Comparison of ENCODE assay signal across 8 cellular contexts in genomic region chrX:24149346-24150050, GRCh38. TPM values are rescaled to one million over a fixed set of nuclear protein-coding genes. Genes with fewer than 3 reads are reported as not detected.
DNase-seq lines count a peak whose midpoint lies in the region; ATAC-seq, FAIRE-seq and TF ChIP-seq lines count a peak whose summit lies in the region.

TSS of gene ZFX (plus strand) at chrX:24149729. CDS start at chrX:24172743, 23,014 bp downstream.

- H3K27me3 ChIP-seq in HL-60 (ENCODE audit: insufficient read depth, poor library complexity, severe bottlenecking), result no peaks in the 10 kb centered on the region
- H3K27me3 ChIP-seq in GM12878 (replicated peaks in 1 of 2; ENCODE audit: control insufficient read depth in 2 of 2, insufficient read depth in 2 of 2, low read length in 1 of 2), result no peaks in the 10 kb centered on the region
- H3K27me3 ChIP-seq in iPS-15b (ENCODE audit: control insufficient read depth, insufficient read depth, low read length), result no peaks in the 10 kb centered on the region
- H3K27me3 ChIP-seq in skeletal muscle satellite cell (ENCODE audit: control insufficient read depth, insufficient read depth, low read length), result no peaks in the 10 kb centered on the region

- CTCF ChIA-PET in GM12878 (lab: Yijun Ruan, JAX), result interaction anchor here (1.0 to 1.3 kb wide), 2 partner anchors 93 to 94 kb away, joined by 3 read pairs; partner anchors contain the start of gene EIF2S3

- TF ChIP-seq POLR2A in GM12878 (IDR thresholded peaks at IDR 0.05; ENCODE audit: low read depth, low read length), result peak; percentile 70

- ATAC-seq in GM19468 (IDR thresholded peaks at IDR 0.05; ENCODE audit: extremely low read depth, unreplicated experiment) (peak; percentile 9), GM12878 (peak; percentile 59)

- POLR2A ChIA-PET in GM12878 (lab: Charles Lee), result interaction anchor here (0.6 to 1.4 kb wide), 3 partner anchors 96 to 1955 kb away, joined by 3 to 5 read pairs (median 4); no protein-coding TSS in a partner anchor

- H3K9me3 ChIP-seq in GM12878 (replicated peaks; ENCODE audit: control insufficient read depth, insufficient read depth, low read length) (no peaks in the 10 kb centered on the region), iPS-15b (ENCODE audit: control insufficient read depth, insufficient read depth, low read length) (no peaks in the 10 kb centered on the region), skeletal muscle satellite cell (replicated peaks; ENCODE audit: low read length) (no peaks in the 10 kb centered on the region)

- H3K4me3 ChIP-seq in HL-60 (replicated peaks; ENCODE audit: insufficient read depth, low read length), result peak within 1 kb of the TSS; percentile 62
- H3K4me3 ChIP-seq in GM12878, result peak within 1 kb of the TSS; percentile 88
- peak within 1 kb of the TSS; percentile 87 for H3K4me3 ChIP-seq in iPS-15b (ENCODE audit: low read depth, low read length)
- peak within 1 kb of the TSS; percentile 97 for H3K4me3 ChIP-seq in skeletal muscle satellite cell (ENCODE audit: low read length)

- H2AFZ ChIP-seq in GM12878 (ENCODE audit: control insufficient read depth, low read depth, low read length), result peak within 1 kb of the TSS; percentile 63

- peak; percentile 60 for DNase-seq in Caki2 (ENCODE audit: low read depth)
- peak in 1 of 2 experiments; percentile 81 for DNase-seq in HL-60 (ENCODE audit: low read depth in 1 of 2, low spot score in 1 of 2)
- DNase-seq in T-helper 9 cell, result peak; percentile 58
- DNase-seq in GM12878 (ENCODE audit: low read depth, low spot score), result no peak
- DNase-seq in DMS114 treated with DMSO at 0.1 percent for 48 hours (lab: John Stamatoyannopoulos, UW; ENCODE audit: unreplicated experiment), result no peak

- FAIRE-seq in GM12878 (lab: Jason Lieb, UNC), result no peak

- H3K4me2 ChIP-seq in GM12878 (ENCODE audit: control insufficient read depth, insufficient read depth) (peak within 1 kb of the TSS; percentile 82), skeletal muscle satellite cell (ENCODE audit: low read length) (peak within 1 kb of the TSS; percentile 99)

- intact Hi-C loops in GM12878 (cut with micrococcal nuclease; ENCODE audit: unreplicated experiment), result loop anchor here (1.0 to 5.0 kb wide), 3 partner anchors 19 to 95 kb away; partner anchors contain the start of gene EIF2S3

- peaks cover 48% of the 10 kb centered on the region for H3K79me2 ChIP-seq in GM12878 (ENCODE audit: control insufficient read depth, insufficient read depth, low read length)

- H3K27ac ChIP-seq in HL-60 (replicated peaks) (peak within 1 kb of the TSS; percentile 91), GM12878 (ENCODE audit: control insufficient read depth, insufficient read depth) (peak within 1 kb of the TSS; percentile 80)

- H3K9ac ChIP-seq in GM12878 (ENCODE audit: control insufficient read depth, insufficient read depth, low read length) (peak within 1 kb of the TSS; percentile 91), iPS-15b (ENCODE audit: low read depth, low read length) (peak within 1 kb of the TSS; percentile 91), skeletal muscle satellite cell (ENCODE audit: low read depth, low read length) (peak within 1 kb of the TSS; percentile 99)

- H3K36me3 ChIP-seq in GM12878 (ENCODE audit: control insufficient read depth in 2 of 2, insufficient read depth in 2 of 2, low read length in 1 of 2) (0 out of 4 replicates have a peak, but pooled peaks cover 0 to 4% of the 10 kb centered on the region in 2 experiments), iPS-15b (ENCODE audit: control insufficient read depth, insufficient read depth, low read length) (no peaks in the 10 kb centered on the region), skeletal muscle satellite cell (ENCODE audit: insufficient read depth, low read length) (peaks cover 18% of the 10 kb centered on the region)

- in situ Hi-C loops in Caki2 (cut with HindIII; ENCODE audit: low pct_unique_long_range_greater_than_20kb, low sequenced_read_pairs) (no loop called here), GM12878 (cut with MboI) (loop anchor here (5.0 kb wide), 1 partner anchor 72 kb away; no protein-coding TSS in a partner anchor)

- no peak for TF ChIP-seq CTCF in HL-60 (IDR thresholded peaks at IDR 0.05; ENCODE audit: insufficient read depth, low read length)
- no peak for TF ChIP-seq CTCF in GM12878 (IDR thresholded peaks at IDR 0.05 in 2 of 3, conservative IDR thresholded peaks at IDR 0.05 in 1 of 3; ENCODE audit: control insufficient read depth in 2 of 3, extremely low read depth in 1 of 3, insufficient read depth in 1 of 3, low read depth in 3 of 3, low read length in 3 of 3)

- TF ChIP-seq RAD21 in GM12878 (IDR thresholded peaks at IDR 0.05; ENCODE audit: insufficient read depth, low read depth, low read length), result no peak

- SMC1A ChIA-PET in GM12878 (lab: Charles Lee; ENCODE audit: uncharacterized antibody, unreplicated experiment), result no interaction called here

- RAD21 ChIA-PET in GM12878 (lab: Charles Lee; ENCODE audit: unreplicated experiment), result interaction anchor here (0.6 to 3.0 kb wide), 2 partner anchors 93 to 367 kb away, joined by 3 to 10 read pairs; partner anchors contain the start of gene SAT1

- WGBS in GM12878 (ENCODE audit: insufficient coverage, insufficient replicate concordance, low lambda C conversion rate, missing lambda C conversion rate), result 0% methylated on average over 47 of the region's 105 CpGs

- no peaks in the 10 kb centered on the region for H4K20me1 ChIP-seq in GM12878 (ENCODE audit: control insufficient read depth, insufficient read depth)

- no peak for TF ChIP-seq EP300 in GM12878 (IDR thresholded peaks at IDR 0.05; ENCODE audit: borderline replicate concordance in 1 of 2, control insufficient read depth in 1 of 2, low read depth in 2 of 2, low read length in 2 of 2)

- H3K4me1 ChIP-seq in GM12878 (ENCODE audit: control insufficient read depth, insufficient read depth, low read length) (peaks cover 22% of the 10 kb centered on the region), iPS-15b (ENCODE audit: control insufficient read depth, insufficient read depth, low read length) (peaks cover 27% of the 10 kb centered on the region), skeletal muscle satellite cell (ENCODE audit: control insufficient read depth, insufficient read depth, low read length) (peaks cover 62% of the 10 kb centered on the region)

- BruUV-seq in GM12878 (replicated peaks; lab: Mats Ljungman, UMichigan), result no TSS peak

TF ChIP-seq in GM12878, 131 proteins besides CTCF, POLR2A, EP300 and RAD21 (continues in another document):
- TF ChIP-seq GATAD2B (conservative IDR thresholded peaks at IDR 0.05; ENCODE audit: low read depth), result peak; percentile 61
- no peak for TF ChIP-seq ZBTB11 (CRISPR knock-in tag; IDR thresholded peaks at IDR 0.05)
- no peak for TF ChIP-seq CHD2 (IDR thresholded peaks at IDR 0.05; ENCODE audit: borderline replicate concordance, low read depth, low read length)
- TF ChIP-seq PAX5 (IDR thresholded peaks at IDR 0.05; ENCODE audit: borderline replicate concordance, low read depth, low read length), result no peak
- no peak for TF ChIP-seq ZNF207 (IDR thresholded peaks at IDR 0.05; ENCODE audit: borderline replicate concordance)
- no peak for TF ChIP-seq TCF7 (IDR thresholded peaks at IDR 0.05; ENCODE audit: borderline replicate concordance)
- no peak for TF ChIP-seq NRF1 (conservative IDR thresholded peaks at IDR 0.05; ENCODE audit: low read depth, low read length)
- TF ChIP-seq JUND (IDR thresholded peaks at IDR 0.05; ENCODE audit: low read depth, low read length), result no peak

RNA-seq across cellular contexts. Expression of gene ZFX, which starts in this region (rescaled TPM):
- 7.2 and 12.2 TPM in 2 replicates for total RNA-seq in Caki2 (2014; rRNA removed; shearing (Covaris generic); ENCODE audit: low replicate concordance)
- 78.0 and 85.0 TPM in 2 replicates for total RNA-seq in GM12878 (2013; cell fraction: nucleolus; rRNA removed)
- total RNA-seq in GM12878 (2014; rRNA removed) (26.6 and 27.2 TPM in 2 replicates), GM12878 (2014; rRNA removed; fragmentation: Illumina TruSeq; extraction: Trizol) (32.0 and 33.4 TPM in 2 replicates), GM12878 (2021) (36.7 and 40.9 TPM in 2 replicates)
- polyA plus RNA-seq in GM12878 (2011; ENCODE audit: low read depth), result 15.3 TPM
- polyA plus RNA-seq in GM12878 (2011; rRNA removed) (26.0 and 30.2 TPM in 2 replicates), GM12878 (2014; fragmentation: Illumina TruSeq; extraction: Trizol) (17.9 and 18.8 TPM in 2 replicates), GM12878 (2014; fragmentation: Nextera tagmentation; extraction: Ambion mirVana) (10 to 100 TPM in 1 of 2 experiments, 1 to 10 TPM in 1; 6.8 to 17.8 TPM), GM12878 (2014; rRNA removed) (16.3 and 17.4 TPM in 2 replicates), GM12878 (2016; fragmentation: Nextera tagmentation; extraction: Ambion mirVana) (10 to 100 TPM; 23.5 to 25.7 TPM)
- 12.2 and 14.1 TPM in 2 replicates for polyA plus RNA-seq in GM12878 (2011; cell fraction: cytosol; rRNA removed)
- polyA plus RNA-seq in GM12878 (2011; cell fraction: nucleus; rRNA removed), result 21.4 and 21.7 TPM in 2 replicates
- 14.3 and 18.4 TPM in 2 replicates for polyA plus RNA-seq in GM12878 (2012)
- polyA minus RNA-seq in GM12878 (2011; rRNA and poly(A)+ RNA removed), result 74.5 and 136 TPM in 2 replicates
- 30.3 and 39.6 TPM in 2 replicates for polyA minus RNA-seq in GM12878 (2011; cell fraction: cytosol; rRNA and poly(A)+ RNA removed)
- 28.9 and 43.2 TPM in 2 replicates for polyA minus RNA-seq in GM12878 (2011; cell fraction: nucleus; rRNA and poly(A)+ RNA removed)
- 24.9 and 43.1 TPM in 2 replicates for total RNA-seq in skeletal muscle satellite cell (2012; rRNA removed)

Comparison
In these comparisons a context has a peak if more than half of its experiments do, and no peak if none do; other contexts are left out.
1. DNase-seq: peak in Caki2 (single experiment) and T-helper 9 cell (single experiment); none in GM12878 (single experiment) and DMS114 treated with DMSO at 0.1 percent for 48 hours (single experiment).
2. Peak in every context shown above with its lines, with median percentiles within 50 percentile points of each other: H3K4me3 ChIP-seq and H3K9ac ChIP-seq.